18 cellular contexts compared by ENCODE assay signal in the genomic region with DNA sequence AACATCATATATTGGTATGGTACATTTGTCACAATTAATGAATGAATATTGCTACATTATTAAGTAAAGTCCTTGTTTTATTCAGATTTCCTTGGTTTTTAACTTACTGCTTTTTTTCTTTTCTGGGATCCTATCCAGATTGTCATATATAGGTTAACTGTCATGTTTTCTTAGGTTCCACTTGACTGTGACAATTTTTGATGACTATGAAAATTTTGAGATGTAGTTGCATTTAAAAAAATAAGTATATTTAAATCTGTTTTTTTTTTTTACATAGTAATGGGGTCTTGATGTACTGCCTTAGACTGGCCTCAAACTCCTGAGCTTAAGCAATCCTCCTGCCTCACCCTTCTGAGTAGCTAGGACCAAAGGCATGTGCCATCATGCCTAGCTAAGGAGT.
DNase-seq lines count a peak whose midpoint lies in the region; ATAC-seq, FAIRE-seq and TF ChIP-seq lines count a peak whose summit lies in the region.
"Had no signal": no experiment of that assay in that cellular context is flagged by ENCODE, and none has a peak within 500 bp of the region (broad histone marks: within the 10 kb centered on the region; RNA-seq: fewer than 3 reads in every experiment).

No MANE protein-coding gene starts in this region.

- H3K27ac ChIP-seq in HepG2 (ENCODE audit: extremely low read length, insufficient read depth, low read length) (no peak overlapping the region), right lobe of liver (no peak overlapping the region), GM23248 (no peak overlapping the region)

- DNase-seq in HepG2 (ENCODE audit: low spot score): no peak
- no peak for DNase-seq in right lobe of liver
- peak; percentile 39 for DNase-seq in bronchial epithelial cell (ENCODE audit: low read depth)
- DNase-seq in MV-4-11 (lab: John Stamatoyannopoulos, UW): no peak
- no peak for DNase-seq in GM23248
- DNase-seq in foreskin fibroblast: no peak
- DNase-seq: 8988T; C1 segment of cervical spinal cord; Calu3; CD4-positive, alpha-beta memory T cell; COR-L47; DMS53; DMS79 treated with DMSO at 0.1 percent for 48 hours; GF-D8; H9 had no signal

- TF ChIP-seq POLR2A in HepG2 (IDR thresholded peaks at IDR 0.05; ENCODE audit: insufficient read depth in 1 of 2, low read depth in 2 of 2, low read length in 2 of 2): no peak
- TF ChIP-seq POLR2A in right lobe of liver (IDR thresholded peaks at IDR 0.05): no peak

- in situ Hi-C loops in HepG2 (cut with HindIII; ENCODE audit: extremely low pct_ligation_motif_present, low pct_unique_long_range_greater_than_20kb): loop anchor here (25.0 kb wide), 2 partner anchors 376 to 951 kb away; no protein-coding TSS in a partner anchor
- in situ Hi-C loops in GM23248 (cut with MboI): loop anchor here (25.0 kb wide), 3 partner anchors 376 to 851 kb away; a partner anchor contains a TSS

- peaks cover 26% of the 10 kb centered on the region for H3F3A ChIP-seq in GM23248 (ENCODE audit: insufficient read depth)

- H3K9ac ChIP-seq in HepG2 (ENCODE audit: insufficient read depth, low read depth, low read length): no peak overlapping the region
- no peak overlapping the region for H3K9ac ChIP-seq in GM23248

- POLR2A ChIA-PET in HepG2 (lab: Yijun Ruan, JAX): no interaction called here

- TF ChIP-seq CTCF in HepG2 (CRISPR knock-in tag; IDR thresholded peaks at IDR 0.05) (no peak), right lobe of liver (IDR thresholded peaks at IDR 0.05) (no peak), bronchial epithelial cell (IDR thresholded peaks at IDR 0.05; ENCODE audit: insufficient read depth, low read length, severe bottlenecking) (no peak), foreskin fibroblast (IDR thresholded peaks at IDR 0.05; ENCODE audit: low read depth, low read length) (no peak)

- no peak for FAIRE-seq in HepG2 (lab: Jason Lieb, UNC)
- peak; percentile 17 for FAIRE-seq in TTC549 (lab: Jason Lieb, UNC)
- no peak for FAIRE-seq in bronchial epithelial cell (lab: Jason Lieb, UNC)

- H3K9me2 ChIP-seq in GM23248 (ENCODE audit: insufficient read depth): no peaks in the 10 kb centered on the region

- H3K9me3 ChIP-seq in HepG2 (ENCODE audit: low read length) (no peaks in the 10 kb centered on the region), right lobe of liver (no peaks in the 10 kb centered on the region), GM23248 (ENCODE audit: low read depth) (no peaks in the 10 kb centered on the region)

- no peak for TF ChIP-seq EP300 in HepG2 (IDR thresholded peaks at IDR 0.05; ENCODE audit: low read depth in 2 of 2, low read length in 2 of 2)
- no peak for TF ChIP-seq EP300 in HepG2 (CRISPR knock-in tag; IDR thresholded peaks at IDR 0.05; ENCODE audit: borderline replicate concordance)

- H3K36me3 ChIP-seq in HepG2 (replicated peaks in 1 of 2; ENCODE audit: control insufficient read depth in 1 of 2, insufficient read depth in 2 of 2, low read length in 2 of 2) (no peaks in the 10 kb centered on the region), right lobe of liver (no peaks in the 10 kb centered on the region), bronchial epithelial cell (ENCODE audit: control insufficient read depth, insufficient read depth, low read length) (no peaks in the 10 kb centered on the region), GM23248 (ENCODE audit: low read depth) (no peaks in the 10 kb centered on the region)

- no peak for TF ChIP-seq RAD21 in HepG2 (CRISPR knock-in tag; IDR thresholded peaks at IDR 0.05)

- ATAC-seq in HepG2: no peak
- ATAC-seq in right lobe of liver: no peak
- ATAC-seq: GM23338, HCT116 had no signal

- BruUV-seq in HepG2 (replicated peaks; lab: Mats Ljungman, UMichigan): no TSS peak

- no peaks in the 10 kb centered on the region for H3K4me1 ChIP-seq in HepG2 (ENCODE audit: insufficient read depth, low read length)
- H3K4me1 ChIP-seq in right lobe of liver: no peaks in the 10 kb centered on the region
- peaks cover 47% of the 10 kb centered on the region for H3K4me1 ChIP-seq in GM23248 (ENCODE audit: insufficient read depth)

- H2AFZ ChIP-seq in HepG2 (ENCODE audit: low read length) (no peak overlapping the region), GM23248 (no peak overlapping the region)
- H2AFZ ChIP-seq: GM23338 had no signal

- H3K4me3 ChIP-seq in HepG2 (replicated peaks in 1 of 3; ENCODE audit: insufficient read depth in 1 of 3, low read depth in 2 of 3, low read length in 3 of 3) (no peak overlapping the region), right lobe of liver (no peak overlapping the region), bronchial epithelial cell (ENCODE audit: low read depth, low read length) (no peak overlapping the region), GM23248 (no peak overlapping the region), foreskin fibroblast (ENCODE audit: low read depth in 1 of 2, low read length in 2 of 2) (no peak overlapping the region)
- H3K4me3 ChIP-seq: GM23338 had no signal

- H3K4me2 ChIP-seq in HepG2 (ENCODE audit: low read depth, low read length) (no peak overlapping the region), GM23248 (ENCODE audit: unreplicated experiment) (no peak overlapping the region)
- H3K4me2 ChIP-seq: GM23338 had no signal

- intact Hi-C loops in HepG2 (cut with micrococcal nuclease; ENCODE audit: unreplicated experiment) (loop anchor here (10.0 kb wide), 4 partner anchors 221 to 1069 kb away; a partner anchor contains a TSS), right lobe of liver (cut with DNase I) (no loop called here)

- H4K20me1 ChIP-seq in HepG2 (ENCODE audit: insufficient read depth, low read length) (no peaks in the 10 kb centered on the region), GM23248 (ENCODE audit: insufficient read depth) (no peaks in the 10 kb centered on the region)

- H3K27me3 ChIP-seq in HepG2 (ENCODE audit: control insufficient read depth in 1 of 2, insufficient read depth in 2 of 2, low read length in 2 of 2): no peaks in the 10 kb centered on the region; a peak in 1 of 5 replicates
- no peaks in the 10 kb centered on the region for H3K27me3 ChIP-seq in right lobe of liver
- no peaks in the 10 kb centered on the region for H3K27me3 ChIP-seq in bronchial epithelial cell (ENCODE audit: control insufficient read depth, insufficient read depth, low read length)
- no peaks in the 10 kb centered on the region for H3K27me3 ChIP-seq in GM23248 (replicated peaks; ENCODE audit: insufficient read depth)

- no peaks in the 10 kb centered on the region for H3K79me2 ChIP-seq in HepG2 (ENCODE audit: insufficient read depth, low read length)
- peaks cover 15% of the 10 kb centered on the region; the same call in 1 of the 2 replicates for H3K79me2 ChIP-seq in GM23248 (ENCODE audit: insufficient read depth)

- CTCF ChIA-PET in HepG2 (lab: Yijun Ruan, JAX; ENCODE audit: low intra/inter-chr PET ratio, low total read pairs): interaction anchor here (2.6 kb wide), 1 partner anchor 375 kb away, joined by 13 read pairs; no protein-coding TSS in a partner anchor

TF ChIP-seq in HepG2, 621 proteins besides CTCF, POLR2A, EP300 and RAD21:
- TF ChIP-seq MAFF (IDR thresholded peaks at IDR 0.05; ENCODE audit: low read depth, low read length): peak; percentile 81
- peak; percentile 64 to 83; a peak in 3 of 4 replicates for TF ChIP-seq MAFK (conservative IDR thresholded peaks at IDR 0.05 in 1 of 2, IDR thresholded peaks at IDR 0.05 in 1 of 2; ENCODE audit: low read length in 2 of 2)
- no peak for TF ChIP-seq AGO2 (optimal IDR thresholded peaks at IDR 0.05; ENCODE audit: low read depth, low read length)
